Comparison of ENCODE assay signal across 9 cellular contexts in the genomic region with DNA sequence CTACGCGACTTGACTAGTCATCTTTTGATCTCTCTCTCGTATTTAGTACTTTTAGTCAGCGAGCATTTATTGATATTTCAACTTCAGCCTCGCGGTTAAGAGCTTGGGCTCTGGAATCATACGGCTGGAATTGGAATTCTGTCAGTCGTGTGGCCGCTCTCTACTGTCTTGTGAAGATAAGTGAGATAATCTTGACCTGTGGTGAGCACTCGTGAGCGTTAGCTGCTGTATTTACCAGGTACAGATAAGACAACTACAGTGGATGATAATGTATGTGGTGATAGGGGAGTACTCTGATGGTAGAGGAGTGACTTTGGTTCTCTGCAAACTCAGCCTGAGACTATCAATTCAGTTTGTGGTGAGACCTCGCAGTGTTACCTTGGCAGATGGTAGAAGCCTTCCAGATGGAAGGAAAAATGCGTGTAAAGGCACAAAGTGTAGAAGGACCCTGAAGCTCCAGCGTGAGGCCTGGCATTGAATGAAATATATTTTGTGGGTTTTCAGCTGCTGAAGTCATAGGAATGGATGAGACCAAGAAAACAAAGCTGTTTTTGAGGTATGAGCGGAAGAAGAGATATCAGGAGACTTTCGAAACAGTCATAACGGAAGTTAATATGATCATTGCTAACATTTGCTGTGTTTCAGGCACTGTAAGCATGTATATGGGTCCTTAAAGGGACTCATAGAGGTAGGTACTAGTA. TPM values are rescaled to one million over a fixed set of nuclear protein-coding genes. Genes with fewer than 3 reads are reported as not detected.
DNase-seq lines count a peak whose midpoint lies in the region; ATAC-seq, FAIRE-seq and TF ChIP-seq lines count a peak whose summit lies in the region.
"Had no signal": no experiment of that assay in that cellular context is flagged by ENCODE, and none has a peak within 500 bp of the region (broad histone marks: within the 10 kb centered on the region; RNA-seq: fewer than 3 reads in every experiment).

No MANE protein-coding gene starts in this region.

- H3K4me3 ChIP-seq in iPS-18a (ENCODE audit: low read length) = peak overlapping the region; percentile 98
- H3K4me3 ChIP-seq in thoracic aorta = peak overlapping the region; percentile 88

- ATAC-seq in GM21737 (IDR thresholded peaks at IDR 0.05; ENCODE audit: unreplicated experiment) (peak; percentile 14), thoracic aorta (ENCODE audit: insufficient number of reproducible peaks, low FRiP score, low read depth) (no peak), HG03521 (IDR thresholded peaks at IDR 0.05; ENCODE audit: unreplicated experiment) (no peak)

- H3K36me3 ChIP-seq in iPS-18a (ENCODE audit: control insufficient read depth, low read depth, low read length) (peaks cover 9% of the 10 kb centered on the region), thoracic aorta (peaks cover under 1% of the 10 kb centered on the region)

- H3K4me1 ChIP-seq in iPS-18a (ENCODE audit: control insufficient read depth, low read depth, low read length) (peaks cover 42% of the 10 kb centered on the region), thoracic aorta (ENCODE audit: control insufficient read depth in 1 of 2, low read depth in 2 of 2) (peaks cover 22 to 48% of the 10 kb centered on the region in 2 donors)

- peaks cover 18% of the 10 kb centered on the region for H3K36me3 Mint-ChIP-seq in activated T-helper 1 cell treated with anti-CD3 and anti-CD28 coated beads, Interleukin-12 subunit alpha, Interleukin-12 subunit beta, Interleukin-2, Interleukin-4 antibody, amounts not matched to agents 30 ng/mL and 10 ng/mL and 1 ng/mL, durations not matched to agents 14 hours and 24 hours and 36 hours (ENCODE audit: low read depth)

- no peaks in the 10 kb centered on the region for H3K27me3 ChIP-seq in iPS-18a (ENCODE audit: control insufficient read depth, insufficient read depth, low read length)
- H3K27me3 ChIP-seq in thoracic aorta (replicated peaks; ENCODE audit: insufficient read depth) = no peaks in the 10 kb centered on the region

- no peaks in the 10 kb centered on the region for H3K9me3 Mint-ChIP-seq in activated T-helper 1 cell treated with anti-CD3 and anti-CD28 coated beads, Interleukin-12 subunit alpha, Interleukin-12 subunit beta, Interleukin-2, Interleukin-4 antibody, amounts not matched to agents 30 ng/mL and 10 ng/mL and 1 ng/mL, durations not matched to agents 14 hours and 24 hours and 36 hours
- H3K9me3 Mint-ChIP-seq: brain had no signal

- no peaks in the 10 kb centered on the region for H3K27me3 Mint-ChIP-seq in activated T-helper 1 cell treated with anti-CD3 and anti-CD28 coated beads, Interleukin-12 subunit alpha, Interleukin-12 subunit beta, Interleukin-2, Interleukin-4 antibody, amounts not matched to agents 30 ng/mL and 10 ng/mL and 1 ng/mL, durations not matched to agents 14 hours and 24 hours and 36 hours (ENCODE audit: insufficient read depth)
- H3K27me3 Mint-ChIP-seq: brain had no signal

- H3K9me3 ChIP-seq in iPS-18a (ENCODE audit: control insufficient read depth, low read depth, low read length) (no peaks in the 10 kb centered on the region), thoracic aorta (no peaks in the 10 kb centered on the region)

- no peak for DNase-seq in GM12892 (ENCODE audit: insufficient read length)
- DNase-seq in LHCN-M2 (ENCODE audit: low read depth) = peak; percentile 19
- DNase-seq in activated T-helper 1 cell treated with anti-CD3 and anti-CD28 coated beads, Interleukin-12 subunit alpha, Interleukin-12 subunit beta, Interleukin-2, Interleukin-4 antibody, amounts not matched to agents 30 ng/mL and 10 ng/mL and 1 ng/mL, durations not matched to agents 14 hours and 24 hours and 36 hours (ENCODE audit: low spot score) = peak; percentile 29
- DNase-seq in thoracic aorta (ENCODE audit: low spot score) = no peak
- no peak for DNase-seq in NCI-H2171 treated with DMSO at 0.1 percent for 48 hours (lab: John Stamatoyannopoulos, UW)

- H3K27ac ChIP-seq in iPS-18a (ENCODE audit: low read length) (peak overlapping the region; percentile 78), thoracic aorta (peak overlapping the region; percentile 90 to 95)

- no peak overlapping the region for H3K27ac Mint-ChIP-seq in activated T-helper 1 cell treated with anti-CD3 and anti-CD28 coated beads, Interleukin-12 subunit alpha, Interleukin-12 subunit beta, Interleukin-2, Interleukin-4 antibody, amounts not matched to agents 30 ng/mL and 10 ng/mL and 1 ng/mL, durations not matched to agents 14 hours and 24 hours and 36 hours

- H3K4me3 Mint-ChIP-seq in activated T-helper 1 cell treated with anti-CD3 and anti-CD28 coated beads, Interleukin-12 subunit alpha, Interleukin-12 subunit beta, Interleukin-2, Interleukin-4 antibody, amounts not matched to agents 30 ng/mL and 10 ng/mL and 1 ng/mL, durations not matched to agents 14 hours and 24 hours and 36 hours = no peak overlapping the region

- TF ChIP-seq POLR2A in GM12892 (IDR thresholded peaks at IDR 0.05; ENCODE audit: low read depth, low read length) = peak; percentile 39; the same call in 1 of the 2 replicates

- intact Hi-C loops in activated T-helper 1 cell treated with anti-CD3 and anti-CD28 coated beads, Interleukin-12 subunit alpha, Interleukin-12 subunit beta, Interleukin-2, Interleukin-4 antibody, amounts not matched to agents 30 ng/mL and 10 ng/mL and 1 ng/mL, durations not matched to agents 14 hours and 24 hours and 36 hours (cut with micrococcal nuclease) = loop anchor here (1.0 to 10.0 kb wide), 9 partner anchors 18 to 659 kb away; a partner anchor contains a TSS

- peak overlapping the region; percentile 96 for H3K9ac ChIP-seq in iPS-18a (ENCODE audit: low read length)

- FAIRE-seq in GM12892 (lab: Jason Lieb, UNC) = peak; percentile 94

- peaks cover 32% of the 10 kb centered on the region for H3K4me1 Mint-ChIP-seq in activated T-helper 1 cell treated with anti-CD3 and anti-CD28 coated beads, Interleukin-12 subunit alpha, Interleukin-12 subunit beta, Interleukin-2, Interleukin-4 antibody, amounts not matched to agents 30 ng/mL and 10 ng/mL and 1 ng/mL, durations not matched to agents 14 hours and 24 hours and 36 hours (ENCODE audit: low read depth)

- TF ChIP-seq CTCF in thoracic aorta (IDR thresholded peaks at IDR 0.05) = no peak

RNA-seq across cellular contexts. Expression of a gene that starts 0.7 kb away (rescaled TPM):
- polyA plus RNA-seq in GM12892 (2012; ENCODE audit: missing spikeins) = 55.5 TPM
- total RNA-seq in LHCN-M2 (2014; rRNA removed) = 47.9 and 83.0 TPM in 2 replicates
- polyA plus RNA-seq in LHCN-M2 (2012) = 7.5 TPM
- total RNA-seq in activated T-helper 1 cell treated with anti-CD3 and anti-CD28 coated beads, Interleukin-12 subunit alpha, Interleukin-12 subunit beta, Interleukin-2, Interleukin-4 antibody, amounts not matched to agents 30 ng/mL and 10 ng/mL and 1 ng/mL, durations not matched to agents 14 hours and 24 hours and 36 hours = 37.3 and 39.7 TPM in 2 replicates
- total RNA-seq in thoracic aorta = 10 to 100 TPM; 70.4 to 85.1 TPM

RNA-seq across cellular contexts. Expression of a gene that starts 1.2 kb away (rescaled TPM):
- 13.1 TPM for polyA plus RNA-seq in GM12892 (2012; ENCODE audit: missing spikeins)
- 14.0 and 18.2 TPM in 2 replicates for total RNA-seq in LHCN-M2 (2014; rRNA removed)
- 2.6 TPM for polyA plus RNA-seq in LHCN-M2 (2012)
- total RNA-seq in activated T-helper 1 cell treated with anti-CD3 and anti-CD28 coated beads, Interleukin-12 subunit alpha, Interleukin-12 subunit beta, Interleukin-2, Interleukin-4 antibody, amounts not matched to agents 30 ng/mL and 10 ng/mL and 1 ng/mL, durations not matched to agents 14 hours and 24 hours and 36 hours = 28.2 and 34.3 TPM in 2 replicates
- 10 to 100 TPM; 18.8 to 21.0 TPM for total RNA-seq in thoracic aorta

Comparison
In these comparisons a context has a peak if more than half of its experiments do, and no peak if none do; other contexts are left out.
1. DNase-seq: peak in LHCN-M2 (single experiment) and activated T-helper 1 cell treated with anti-CD3 and anti-CD28 coated beads, Interleukin-12 subunit alpha, Interleukin-12 subunit beta, Interleukin-2, Interleukin-4 antibody, amounts not matched to agents 30 ng/mL and 10 ng/mL and 1 ng/mL, durations not matched to agents 14 hours and 24 hours and 36 hours (single experiment); none in GM12892 (single experiment), thoracic aorta (single experiment) and NCI-H2171 treated with DMSO at 0.1 percent for 48 hours (single experiment).